ENCODE assay signal across 34 cellular contexts in genomic region chr20:62702008-62702290, GRCh38. TPM values are rescaled to one million over a fixed set of nuclear protein-coding genes. Genes with fewer than 3 reads are reported as not detected.
"Had no signal": no experiment of that assay in that cellular context is flagged by ENCODE, and none has a peak within 500 bp of the region (broad histone marks: within the 10 kb centered on the region; RNA-seq: fewer than 3 reads in every experiment).

No MANE protein-coding gene starts in this region.

- DNase-seq: activated CD4-positive, alpha-beta memory T cell treated with anti-CD3 and anti-CD28 coated beads for 36 hours; activated CD4-positive, alpha-beta T cell treated with anti-CD3 and anti-CD28 coated beads for 36 hours; activated CD4-positive, alpha-beta T cell treated with anti-CD3 and anti-CD28 coated beads, Interleukin-2, amount 10 ng/mL, durations not matched to agents 24 days and 14 days; activated CD4-positive, CD25-positive, alpha-beta regulatory T cell; activated CD4-positive, CD25-positive, alpha-beta regulatory T cell treated with anti-CD3 and anti-CD28 coated beads, Interleukin-2, amount 50 U/mL, for 72 hours; activated CD8-positive, alpha-beta memory T cell treated with anti-CD3 and anti-CD28 coated beads, Interleukin-2, amount 10 ng/mL, durations not matched to agents 7 days and 5 days; activated CD8-positive, alpha-beta memory T cell treated with anti-CD3 and anti-CD28 coated beads, Interleukin-2, amount 50 U/mL, for 4 hours; activated CD8-positive, alpha-beta T cell treated with anti-CD3 and anti-CD28 coated beads, Interleukin-2, amount 10 ng/mL, durations not matched to agents 7 days and 5 days; activated effector memory CD4-positive, alpha-beta T cell treated with Interleukin-2 at 50 U/mL for 16 hours; activated gamma-delta T cell treated with Interleukin-2 at 50 U/mL for 16 hours; activated naive CD4-positive, alpha-beta T cell treated with anti-CD3 and anti-CD28 coated beads, Interleukin-2, amount 50 U/mL, for 16 hours; activated naive CD4-positive, alpha-beta T cell treated with Interleukin-2 at 50 U/mL for 16 hours; activated T-cell treated with anti-CD3 and anti-CD28 coated beads for 4 hours; activated T-cell treated with anti-CD3 and anti-CD28 coated beads, Interleukin-2, amount 50 U/mL, for 4 hours; amniotic stem cell; anterior cingulate cortex; brain microvascular endothelial cell; dorsolateral prefrontal cortex; effector memory CD4-positive, alpha-beta T cell; endodermal cell; foreskin fibroblast; T-helper 1 cell; T-helper 17 cell; T1000 had no signal

- H3K27me3 ChIP-seq: brain microvascular endothelial cell had no signal

- H3K4me3 ChIP-seq: coronary artery, dorsolateral prefrontal cortex had no signal

- ATAC-seq: activated CD4-positive, alpha-beta T cell treated with anti-CD3 and anti-CD28 coated beads for 36 hours; activated CD8-positive, alpha-beta memory T cell treated with anti-CD3 and anti-CD28 coated beads, Interleukin-2, amount 10 ng/mL, durations not matched to agents 7 days and 5 days; activated CD8-positive, alpha-beta T cell treated with anti-CD3 and anti-CD28 coated beads, Interleukin-2, amount 10 ng/mL, durations not matched to agents 7 days and 5 days; activated T-cell treated with anti-CD3 and anti-CD28 coated beads, Interleukin-2, amount 50 U/mL, for 4 hours; activated T-helper 17 cell treated with anti-CD3 and anti-CD28 coated beads, Interleukin-2, amount 50 U/mL, for 72 hours; esophagus mucosa; T-helper 17 cell had no signal

- H3K27ac ChIP-seq: brain microvascular endothelial cell, coronary artery, dorsolateral prefrontal cortex had no signal

- H3K4me3 Mint-ChIP-seq: activated CD4-positive, alpha-beta memory T cell treated with anti-CD3 and anti-CD28 coated beads for 36 hours; activated CD4-positive, alpha-beta T cell treated with anti-CD3 and anti-CD28 coated beads for 36 hours; activated CD4-positive, alpha-beta T cell treated with anti-CD3 and anti-CD28 coated beads, Interleukin-2, amount 10 ng/mL, durations not matched to agents 24 days and 14 days; activated CD8-positive, alpha-beta memory T cell treated with anti-CD3 and anti-CD28 coated beads, Interleukin-2, amount 10 ng/mL, durations not matched to agents 7 days and 5 days; activated CD8-positive, alpha-beta T cell treated with anti-CD3 and anti-CD28 coated beads, Interleukin-2, amount 10 ng/mL, durations not matched to agents 7 days and 5 days; activated naive CD8-positive, alpha-beta T cell; activated T-cell treated with anti-CD3 and anti-CD28 coated beads, Interleukin-2, amount 50 U/mL, for 4 hours; activated T-helper 17 cell treated with anti-CD3 and anti-CD28 coated beads, Interleukin-2, amount 50 U/mL, for 72 hours; central memory CD8-positive, alpha-beta T cell; dendritic cell treated with granulocyte-macrophage colony-stimulating factor and Interleukin-4, amounts not matched to agents 40 ng/mL and 50 ng/mL, for 4 days; endodermal cell; T-helper 17 cell; T-helper 2 cell treated with Interferon-gamma antibody and Interleukin-4, amounts not matched to agents 5 μg/mL and 100 μg/mL, for 36 hours had no signal

- H3K4me1 Mint-ChIP-seq: endodermal cell had no signal

- H3K36me3 ChIP-seq: brain microvascular endothelial cell had no signal

- H3K9me3 Mint-ChIP-seq: activated CD4-positive, alpha-beta memory T cell treated with anti-CD3 and anti-CD28 coated beads for 36 hours; activated CD4-positive, alpha-beta T cell treated with anti-CD3 and anti-CD28 coated beads, Interleukin-2, amount 10 ng/mL, durations not matched to agents 24 days and 14 days; activated T-cell treated with anti-CD3 and anti-CD28 coated beads, Interleukin-2, amount 50 U/mL, for 4 hours; activated T-helper 17 cell treated with anti-CD3 and anti-CD28 coated beads, Interleukin-2, amount 50 U/mL, for 72 hours; central memory CD8-positive, alpha-beta T cell; dendritic cell treated with granulocyte-macrophage colony-stimulating factor and Interleukin-4, amounts not matched to agents 40 ng/mL and 50 ng/mL, for 4 days; endodermal cell; T-helper 2 cell treated with Interferon-gamma antibody and Interleukin-4, amounts not matched to agents 5 μg/mL and 100 μg/mL, for 36 hours had no signal

- H3K27ac Mint-ChIP-seq: activated CD4-positive, alpha-beta memory T cell treated with anti-CD3 and anti-CD28 coated beads for 36 hours; activated CD4-positive, alpha-beta T cell treated with anti-CD3 and anti-CD28 coated beads for 36 hours; activated CD4-positive, alpha-beta T cell treated with anti-CD3 and anti-CD28 coated beads, Interleukin-2, amount 10 ng/mL, durations not matched to agents 24 days and 14 days; activated CD8-positive, alpha-beta memory T cell treated with anti-CD3 and anti-CD28 coated beads, Interleukin-2, amount 10 ng/mL, durations not matched to agents 7 days and 5 days; activated naive CD8-positive, alpha-beta T cell; activated T-helper 17 cell treated with anti-CD3 and anti-CD28 coated beads, Interleukin-2, amount 50 U/mL, for 72 hours; dendritic cell treated with granulocyte-macrophage colony-stimulating factor and Interleukin-4, amounts not matched to agents 40 ng/mL and 50 ng/mL, for 4 days; endodermal cell; T-helper 17 cell; T-helper 2 cell treated with Interferon-gamma antibody and Interleukin-4, amounts not matched to agents 5 μg/mL and 100 μg/mL, for 36 hours had no signal

- H3K27me3 Mint-ChIP-seq: activated CD4-positive, alpha-beta memory T cell treated with anti-CD3 and anti-CD28 coated beads for 36 hours; activated T-helper 17 cell treated with anti-CD3 and anti-CD28 coated beads, Interleukin-2, amount 50 U/mL, for 72 hours had no signal

RNA-seq across cellular contexts. Expression of gene NTSR1, which starts 6.7 kb away (rescaled TPM):
- total RNA-seq: activated CD4-positive, alpha-beta memory T cell treated with anti-CD3 and anti-CD28 coated beads for 36 hours; activated CD4-positive, alpha-beta T cell treated with anti-CD3 and anti-CD28 coated beads, Interleukin-2, amount 10 ng/mL, durations not matched to agents 24 days and 14 days; activated CD8-positive, alpha-beta memory T cell treated with anti-CD3 and anti-CD28 coated beads for 36 hours; activated CD8-positive, alpha-beta memory T cell treated with anti-CD3 and anti-CD28 coated beads, Interleukin-2, amount 10 ng/mL, durations not matched to agents 7 days and 5 days; activated T-helper 17 cell treated with anti-CD3 and anti-CD28 coated beads, Interleukin-2, amount 50 U/mL, for 72 hours; bronchial epithelial cell; epithelial cell of proximal tubule; esophagus mucosa had no signal
